10 cellular contexts compared by ENCODE assay signal in genomic region chr1:119987112-119987511, GRCh38.
DNase-seq lines count a peak whose midpoint lies in the region; ATAC-seq, FAIRE-seq and TF ChIP-seq lines count a peak whose summit lies in the region.
"Had no signal": no experiment of that assay in that cellular context is flagged by ENCODE, and none has a peak within 500 bp of the region (broad histone marks: within the 10 kb centered on the region; RNA-seq: fewer than 3 reads in every experiment).

No MANE protein-coding gene starts in this region.

- CTCF ChIA-PET in AG04450 (lab: Charles Lee) = interaction anchor here (1.6 to 1.9 kb wide), 2 partner anchors 19 to 38 kb away, joined by 8 to 10 read pairs; no protein-coding TSS in a partner anchor

- no peak for FAIRE-seq in HTR-8/SVneo (lab: Jason Lieb, UNC)

- in situ Hi-C loops in brain microvascular endothelial cell (cut with HindIII; ENCODE audit: low pct_ligation_motif_present, low sequenced_read_pairs) = no loop called here

- H3K9me3 ChIP-seq in AG04450 (ENCODE audit: control insufficient read depth, insufficient read depth, low read length) = no peaks in the 10 kb centered on the region
- no peaks in the 10 kb centered on the region for H3K9me3 ChIP-seq in mucosa of descending colon
- H3K9me3 ChIP-seq in WERI-Rb-1 (ENCODE audit: severe bottlenecking) = no peaks in the 10 kb centered on the region

- H3K27ac ChIP-seq in AG04450 (ENCODE audit: low read depth, low read length) (peak overlapping the region; percentile 60), brain microvascular endothelial cell (peak overlapping the region; percentile 86), WERI-Rb-1 (no peak overlapping the region)

- intact Hi-C loops in mucosa of descending colon (cut with DNase I, micrococcal nuclease) = no loop called here

- H3K4me3 ChIP-seq in AG04450 (ENCODE audit: low read depth, low read length) (no peak overlapping the region), brain microvascular endothelial cell (ENCODE audit: low read depth, low read length) (no peak overlapping the region), mucosa of descending colon (no peak overlapping the region), WERI-Rb-1 (ENCODE audit: low read depth, low read length) (no peak overlapping the region)

- POLR2A ChIA-PET in AG04450 (lab: Yijun Ruan, JAX) = no interaction called here

- H3K4me1 ChIP-seq in mucosa of descending colon (ENCODE audit: low read depth) = no peaks in the 10 kb centered on the region

- H3K36me3 ChIP-seq in brain microvascular endothelial cell (replicated peaks) (peaks cover 8% of the 10 kb centered on the region), mucosa of descending colon (ENCODE audit: low read depth) (no peaks in the 10 kb centered on the region), WERI-Rb-1 (peaks cover 3% of the 10 kb centered on the region; the same call in 1 of the 2 replicates)

- H3K27me3 ChIP-seq in AG04450 (ENCODE audit: control insufficient read depth, insufficient read depth, low read length) (no peaks in the 10 kb centered on the region), brain microvascular endothelial cell (replicated peaks) (no peaks in the 10 kb centered on the region), WERI-Rb-1 (ENCODE audit: insufficient read depth, low read depth, severe bottlenecking) (no peaks in the 10 kb centered on the region)

- TF ChIP-seq CTCF in AG04450 (IDR thresholded peaks at IDR 0.05; ENCODE audit: low read depth, low read length) = no peak
- no peak for TF ChIP-seq CTCF in brain microvascular endothelial cell (IDR thresholded peaks at IDR 0.05; ENCODE audit: low read depth, low read length, missing control alignments)
- TF ChIP-seq CTCF in mucosa of descending colon (IDR thresholded peaks at IDR 0.05) = no peak
- no peak for TF ChIP-seq CTCF in WERI-Rb-1 (IDR thresholded peaks at IDR 0.05; ENCODE audit: low read depth, low read length)

- ATAC-seq in mucosa of descending colon (peak; percentile 44), HG03442 (IDR thresholded peaks at IDR 0.05; ENCODE audit: unreplicated experiment) (no peak), GM19023 (IDR thresholded peaks at IDR 0.05; ENCODE audit: unreplicated experiment) (no peak)

- DNase-seq in AG04450 (ENCODE audit: low read depth, low spot score) (peak; percentile 72), HTR-8/SVneo (ENCODE audit: insufficient read length, low spot score) (peak; percentile 33), brain microvascular endothelial cell (peak; percentile 92), mucosa of descending colon (no peak), WERI-Rb-1 (no peak)
- no peak for DNase-seq in activated CD4-positive, CD25-positive, alpha-beta regulatory T cell treated with anti-CD3 and anti-CD28 coated beads, Interleukin-2, amount 50 U/mL, for 72 hours
- DNase-seq: activated CD4-positive, alpha-beta T cell treated with anti-CD3 and anti-CD28 coated beads for 48 hours; substantia nigra had no signal

Comparison
In these comparisons a context has a peak if more than half of its experiments do, and no peak if none do; other contexts are left out.
1. DNase-seq: peak in AG04450 (single experiment), HTR-8/SVneo (single experiment) and brain microvascular endothelial cell (single experiment); none in mucosa of descending colon (0 of 3), WERI-Rb-1 (single experiment) and activated CD4-positive, CD25-positive, alpha-beta regulatory T cell treated with anti-CD3 and anti-CD28 coated beads, Interleukin-2, amount 50 U/mL, for 72 hours (single experiment).